20 cellular contexts compared by ENCODE assay signal in genomic region chr3:127771746-127772145, GRCh38.
"Had no signal": no experiment of that assay in that cellular context is flagged by ENCODE, and none has a peak within 500 bp of the region (broad histone marks: within the 10 kb centered on the region; RNA-seq: fewer than 3 reads in every experiment).

No MANE protein-coding gene starts in this region.

- H3K36me3 ChIP-seq: neural progenitor cell, pancreas, prostate gland, right lobe of liver, uterus had no signal

- H3K4me3 ChIP-seq: dorsolateral prefrontal cortex, hepatocyte, neural progenitor cell, pancreas, prostate gland, right lobe of liver, uterus had no signal

- H3K4me1 ChIP-seq: neural progenitor cell, prostate gland had no signal

- DNase-seq: cortex of kidney; dorsolateral prefrontal cortex; effector CD8-positive, alpha-beta T cell; foreskin melanocyte; occipital lobe; retina; stimulated activated CD4-positive, alpha-beta T cell treated with anti-CD3 and anti-CD28 coated beads, Interleukin-15, amount 100 ng/mL, for 24 hours; stimulated activated CD4-positive, alpha-beta T cell treated with anti-CD3 and anti-CD28 coated beads, Interleukin-1b, Interleukin-23, amount 100 ng/mL, for 48 hours; stimulated activated CD4-positive, alpha-beta T cell treated with anti-CD3 and anti-CD28 coated beads, Interleukin-4, amount 100 ng/mL, for 24 hours; substantia nigra; trophoblast cell; uterus had no signal

- H3K27ac ChIP-seq: hepatocyte, neural progenitor cell, pancreas, prostate gland, uterus had no signal

- H3K27me3 ChIP-seq: dorsolateral prefrontal cortex, hepatocyte, neural progenitor cell, pancreas, right lobe of liver, uterus had no signal

- H3K9me3 ChIP-seq: pancreas, prostate gland, right lobe of liver had no signal

- ATAC-seq: left colon; natural killer cell treated with Interleukin-12 subunit alpha and Interleukin-12 subunit beta and Interleukin-15 and Interleukin-18, amount 100 ng/mL, for 72 hours; pancreas; stimulated activated memory B cell treated with anti-CD40 and anti-IgM and Interleukin-4, amounts not matched to agents 10 μg/mL and 1 μg/mL and 100 μg/mL, for 72 hours had no signal
